Comparison of ENCODE assay signal across 11 cellular contexts in the genomic region with DNA sequence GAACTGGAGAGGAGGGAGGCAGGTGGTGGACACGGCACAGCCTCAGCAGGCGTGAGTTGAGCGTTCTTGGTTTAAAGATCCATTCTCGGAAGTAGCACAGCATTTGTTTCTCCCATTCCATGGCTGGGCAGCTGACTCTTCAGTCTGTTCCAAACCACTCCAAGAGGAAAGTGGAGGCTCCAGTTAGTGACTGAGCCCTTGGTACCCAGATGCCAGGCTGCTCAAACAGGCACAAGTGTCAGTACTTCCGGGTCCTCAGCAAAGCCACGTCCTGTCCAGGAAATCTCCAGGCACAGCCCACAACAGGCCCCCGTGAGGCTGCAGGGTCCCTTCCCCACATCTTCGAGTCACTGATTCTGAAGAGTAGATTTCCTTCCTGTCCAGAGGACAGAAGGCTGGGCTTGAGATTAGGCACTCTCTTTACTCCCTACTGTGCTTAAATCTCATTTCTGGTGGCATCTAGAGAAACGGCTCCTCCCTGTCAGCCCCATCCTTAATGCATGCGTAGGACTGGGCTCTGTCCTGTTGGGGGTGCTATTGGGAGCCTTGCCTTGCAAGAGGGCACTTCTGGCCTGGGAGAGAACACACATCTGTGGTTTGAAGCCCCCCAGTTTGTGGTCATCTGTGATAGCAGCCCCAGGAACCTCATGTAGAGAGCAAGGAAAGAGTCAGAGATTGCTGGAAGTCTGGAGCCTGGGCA. TPM values are rescaled to one million over a fixed set of nuclear protein-coding genes. Genes with fewer than 3 reads are reported as not detected.
DNase-seq lines count a peak whose midpoint lies in the region; ATAC-seq and TF ChIP-seq lines count a peak whose summit lies in the region.
"Had no signal": no experiment of that assay in that cellular context is flagged by ENCODE, and none has a peak within 500 bp of the region (broad histone marks: within the 10 kb centered on the region; RNA-seq: fewer than 3 reads in every experiment).

No MANE protein-coding gene starts in this region.

- peaks cover 60 to 79% of the 10 kb centered on the region in 2 donors for H3K4me1 ChIP-seq in thyroid gland

- intact Hi-C loops in thyroid gland (cut with DNase I) = no loop called here

- TF ChIP-seq CTCF in NB4 (IDR thresholded peaks at IDR 0.05; ENCODE audit: low read depth, low read length) = peak; percentile 40
- peak in 2 of 6 experiments; percentile 6 to 18 for TF ChIP-seq CTCF in thyroid gland (IDR thresholded peaks at IDR 0.05)

- DNase-seq in activated T-cell treated with anti-CD3 and anti-CD28 coated beads, Interleukin-2, amount 50 U/mL, for 48 hours = peak; percentile 24
- DNase-seq in activated T-cell treated with anti-CD3 and anti-CD28 coated beads for 4 hours (no peak), NB4 (ENCODE audit: low read depth) (peak; percentile 30), dermis blood vessel endothelial cell (peak; percentile 37), thyroid gland (peak; percentile 57 to 58)
- DNase-seq in activated CD4-positive, CD25-positive, alpha-beta regulatory T cell treated with anti-CD3 and anti-CD28 coated beads, Interleukin-2, amount 50 U/mL, for 72 hours = no peak
- no peak for DNase-seq in activated T-cell treated with anti-CD3 and anti-CD28 coated beads, Interleukin-2, amount 50 U/mL, for 4 hours
- DNase-seq: activated naive CD4-positive, alpha-beta T cell treated with anti-CD3 and anti-CD28 coated beads, Interleukin-2, amount 10 ng/mL, durations not matched to agents 7 days and 5 days; stomach had no signal

- no peak for TF ChIP-seq POLR2A in NB4 (IDR thresholded peaks at IDR 0.05; ENCODE audit: extremely low read depth, insufficient read length)
- no peak for TF ChIP-seq POLR2A in thyroid gland (IDR thresholded peaks at IDR 0.05)

- H3K36me3 Mint-ChIP-seq in activated T-cell treated with anti-CD3 and anti-CD28 coated beads, Interleukin-2, amount 50 U/mL, for 4 hours (ENCODE audit: insufficient read depth) = peaks cover 32% of the 10 kb centered on the region

- no peaks in the 10 kb centered on the region for H3K9me3 Mint-ChIP-seq in activated T-cell treated with anti-CD3 and anti-CD28 coated beads, Interleukin-2, amount 50 U/mL, for 4 hours
- H3K9me3 Mint-ChIP-seq: activated naive CD4-positive, alpha-beta T cell treated with anti-CD3 and anti-CD28 coated beads, Interleukin-2, amount 10 ng/mL, durations not matched to agents 7 days and 5 days had no signal

- H3K36me3 ChIP-seq in thyroid gland = no peaks in the 10 kb centered on the region

- H3K27ac ChIP-seq in thyroid gland = peak overlapping the region; percentile 87 to 92 (median 91)
- H3K27ac ChIP-seq: C4-2B, stomach had no signal

- no peak overlapping the region for H3K4me3 ChIP-seq in NB4 (ENCODE audit: low read depth, low read length)
- H3K4me3 ChIP-seq in thyroid gland (replicated peaks in 1 of 3) = no peak overlapping the region
- H3K4me3 ChIP-seq: stomach had no signal

- no peaks in the 10 kb centered on the region for H3K27me3 Mint-ChIP-seq in activated T-cell treated with anti-CD3 and anti-CD28 coated beads, Interleukin-2, amount 50 U/mL, for 4 hours (ENCODE audit: low read depth)
- H3K27me3 Mint-ChIP-seq: activated naive CD4-positive, alpha-beta T cell treated with anti-CD3 and anti-CD28 coated beads, Interleukin-2, amount 10 ng/mL, durations not matched to agents 7 days and 5 days had no signal

- no peaks in the 10 kb centered on the region for H3K27me3 ChIP-seq in thyroid gland
- H3K27me3 ChIP-seq: stomach had no signal

- 32 to 61% methylated on average over 8 of the region's 10 CpGs for WGBS in thyroid gland, 2 donors

- H3K4me3 Mint-ChIP-seq in activated T-cell treated with anti-CD3 and anti-CD28 coated beads, Interleukin-2, amount 50 U/mL, for 4 hours = no peak overlapping the region
- H3K4me3 Mint-ChIP-seq: activated naive CD4-positive, alpha-beta T cell treated with anti-CD3 and anti-CD28 coated beads, Interleukin-2, amount 10 ng/mL, durations not matched to agents 7 days and 5 days had no signal

- H3K9me3 ChIP-seq in thyroid gland = no peaks in the 10 kb centered on the region
- H3K9me3 ChIP-seq: stomach had no signal

- no peaks in the 10 kb centered on the region for H3K4me1 Mint-ChIP-seq in activated T-cell treated with anti-CD3 and anti-CD28 coated beads, Interleukin-2, amount 50 U/mL, for 4 hours (ENCODE audit: low read depth)

- no peak for ATAC-seq in HG03108 (IDR thresholded peaks at IDR 0.05; ENCODE audit: unreplicated experiment)
- no peak for ATAC-seq in activated T-cell treated with anti-CD3 and anti-CD28 coated beads, Interleukin-2, amount 50 U/mL, for 4 hours

RNA-seq across cellular contexts. Expression of gene NAT9, which starts 39.7 kb away (rescaled TPM):
- total RNA-seq in dermis blood vessel endothelial cell (29.9 and 37.6 TPM in 2 replicates), thyroid gland (10 to 100 TPM; 33.1 to 46.5 (median 41.4) TPM)
- 10 to 100 TPM; 63.1 to 68.7 (median 65.9) TPM for total RNA-seq in activated T-cell treated with anti-CD3 and anti-CD28 coated beads, Interleukin-2, amount 50 U/mL, for 4 hours

RNA-seq across cellular contexts. Expression of gene GRIN2C, which starts 43.9 kb away (rescaled TPM):
- total RNA-seq in dermis blood vessel endothelial cell (0.14 and 0.17 TPM in 2 replicates), thyroid gland (100 to 1,000 TPM in 2 of 4 donors, 10 to 100 TPM in 2; 63.4 to 120 (median 94.0) TPM)
- total RNA-seq in activated T-cell treated with anti-CD3 and anti-CD28 coated beads, Interleukin-2, amount 50 U/mL, for 4 hours = under 1 TPM in 1 of 3 donors, not detected in 2; 0.08 TPM

RNA-seq across cellular contexts. Expression of gene FDXR, which starts 57.0 kb away (rescaled TPM):
- 36.2 and 59.5 TPM in 2 replicates for total RNA-seq in dermis blood vessel endothelial cell
- 10 to 100 TPM in 2 of 4 donors, 1 to 10 TPM in 2; 5.9 to 18.6 (median 10.2) TPM for total RNA-seq in thyroid gland
- total RNA-seq in activated T-cell treated with anti-CD3 and anti-CD28 coated beads, Interleukin-2, amount 50 U/mL, for 4 hours = 10 to 100 TPM in 1 of 3 donors, 1 to 10 TPM in 2; 6.1 to 12.0 (median 7.0) TPM

Comparison
In these comparisons a context has a peak if more than half of its experiments do, and no peak if none do; other contexts are left out.
1. DNase-seq: peak in activated T-cell treated with anti-CD3 and anti-CD28 coated beads, Interleukin-2, amount 50 U/mL, for 48 hours (2 of 2), NB4 (single experiment), dermis blood vessel endothelial cell (single experiment) and thyroid gland (2 of 2); none in activated T-cell treated with anti-CD3 and anti-CD28 coated beads for 4 hours (single experiment), activated CD4-positive, CD25-positive, alpha-beta regulatory T cell treated with anti-CD3 and anti-CD28 coated beads, Interleukin-2, amount 50 U/mL, for 72 hours (single experiment) and activated T-cell treated with anti-CD3 and anti-CD28 coated beads, Interleukin-2, amount 50 U/mL, for 4 hours (single experiment).
2. RNA of gene GRIN2C, which starts 43.9 kb away (total RNA-seq): 63.4 to 120 TPM in thyroid gland; 0.14 to 0.17 TPM in dermis blood vessel endothelial cell and 0.08 TPM in activated T-cell treated with anti-CD3 and anti-CD28 coated beads, Interleukin-2, amount 50 U/mL, for 4 hours; every median in the first group is over 10 times any median in the second.